Comparison of ENCODE assay signal across 9 cellular contexts in genomic region chr3:70981252-70981933, GRCh38.
DNase-seq lines count a peak whose midpoint lies in the region; ATAC-seq and TF ChIP-seq lines count a peak whose summit lies in the region.
"Had no signal": no experiment of that assay in that cellular context is flagged by ENCODE, and none has a peak within 500 bp of the region (broad histone marks: within the 10 kb centered on the region; RNA-seq: fewer than 3 reads in every experiment).

No MANE protein-coding gene starts in this region.

- no peaks in the 10 kb centered on the region for H3K27me3 ChIP-seq in ascending aorta

- no peaks in the 10 kb centered on the region for H3K9me3 ChIP-seq in ascending aorta

- no peak overlapping the region for H3K4me3 ChIP-seq in ascending aorta
- H3K4me3 ChIP-seq: lung had no signal

- H3K4me3 Mint-ChIP-seq in T-helper 1 cell treated with Interleukin-12 subunit alpha and Interleukin-12 subunit beta and Interleukin-4 antibody, amounts not matched to agents 30 μg/mL and 1 μg/mL, for 36 hours = no peak overlapping the region
- H3K4me3 Mint-ChIP-seq in memory B cell = no peak overlapping the region

- H3K27me3 Mint-ChIP-seq in T-helper 1 cell treated with Interleukin-12 subunit alpha and Interleukin-12 subunit beta and Interleukin-4 antibody, amounts not matched to agents 30 μg/mL and 1 μg/mL, for 36 hours (ENCODE audit: low read depth) = no peaks in the 10 kb centered on the region
- no peaks in the 10 kb centered on the region for H3K27me3 Mint-ChIP-seq in memory B cell

- H3K36me3 Mint-ChIP-seq in T-helper 1 cell treated with Interleukin-12 subunit alpha and Interleukin-12 subunit beta and Interleukin-4 antibody, amounts not matched to agents 30 μg/mL and 1 μg/mL, for 36 hours (ENCODE audit: low read depth) = peaks cover 56% of the 10 kb centered on the region
- H3K36me3 Mint-ChIP-seq in memory B cell = peaks cover 45% of the 10 kb centered on the region

- peak overlapping the region; percentile 82 to 93 for H3K27ac ChIP-seq in ascending aorta
- H3K27ac ChIP-seq in temporal lobe (ENCODE audit: low read depth, low read length) = peak overlapping the region; percentile 38

- H3K27ac Mint-ChIP-seq in T-helper 1 cell treated with Interleukin-12 subunit alpha and Interleukin-12 subunit beta and Interleukin-4 antibody, amounts not matched to agents 30 μg/mL and 1 μg/mL, for 36 hours = peak overlapping the region; percentile 80
- peak overlapping the region; percentile 85 for H3K27ac Mint-ChIP-seq in memory B cell

- peaks cover 5 to 47% of the 10 kb centered on the region in 2 donors for H3K4me1 ChIP-seq in ascending aorta

- DNase-seq in T-helper 1 cell (no peak), ascending aorta (ENCODE audit: low spot score in 2 of 2) (no peak), memory B cell (ENCODE audit: low spot score in 2 of 2) (no peak), NOMO-1 treated with dmso at 0.1 percent for 144 hours (lab: John Stamatoyannopoulos, UW; ENCODE audit: unreplicated experiment) (no peak), H4 (ENCODE audit: low spot score) (no peak), activated gamma-delta T cell (lab: John Stamatoyannopoulos, UW) (no peak)

- intact Hi-C loops in ascending aorta (cut with DNase I) = loop anchor here (10.0 kb wide), 1 partner anchor 603 kb away; the partner anchor contains the start of gene FOXP1

- H3K9me3 Mint-ChIP-seq in T-helper 1 cell treated with Interleukin-12 subunit alpha and Interleukin-12 subunit beta and Interleukin-4 antibody, amounts not matched to agents 30 μg/mL and 1 μg/mL, for 36 hours = peaks cover 13% of the 10 kb centered on the region
- no peaks in the 10 kb centered on the region for H3K9me3 Mint-ChIP-seq in memory B cell

- no peak for TF ChIP-seq CTCF in ascending aorta (IDR thresholded peaks at IDR 0.05)

- H3K36me3 ChIP-seq in ascending aorta = peaks cover 19 to 36% of the 10 kb centered on the region in 2 donors

- ATAC-seq in memory B cell (ENCODE audit: low read depth) = no peak

- peaks cover 48% of the 10 kb centered on the region for H3K4me1 Mint-ChIP-seq in T-helper 1 cell treated with Interleukin-12 subunit alpha and Interleukin-12 subunit beta and Interleukin-4 antibody, amounts not matched to agents 30 μg/mL and 1 μg/mL, for 36 hours (ENCODE audit: low read depth)
- peaks cover 4% of the 10 kb centered on the region for H3K4me1 Mint-ChIP-seq in memory B cell
